Comparison of ENCODE assay signal across 17 cellular contexts in the genomic region with DNA sequence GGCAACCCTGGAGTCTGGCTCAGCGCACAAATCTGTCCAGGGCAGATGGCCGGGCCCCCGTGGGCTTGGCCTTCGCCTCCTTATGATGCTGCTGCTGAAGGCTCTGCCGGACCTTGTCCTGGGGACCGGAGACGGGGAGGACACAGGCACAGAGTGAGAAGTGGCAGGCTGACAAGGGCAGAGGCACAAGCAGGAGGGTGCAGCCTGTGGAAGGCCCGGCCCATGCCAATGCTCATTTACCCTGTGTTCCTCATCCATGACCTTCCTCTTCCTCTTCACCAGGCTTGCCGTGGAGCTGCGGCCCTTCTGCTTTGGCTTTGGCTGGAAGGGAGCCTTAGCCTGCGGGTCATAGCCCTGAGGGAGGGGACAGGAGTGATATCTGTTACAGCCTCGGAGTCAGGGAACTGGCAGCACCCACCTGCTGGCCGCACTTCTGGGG. TPM values are rescaled to one million over a fixed set of nuclear protein-coding genes. Genes with fewer than 3 reads are reported as not detected.
DNase-seq lines count a peak whose midpoint lies in the region; ATAC-seq, FAIRE-seq and TF ChIP-seq lines count a peak whose summit lies in the region.
"Had no signal": no experiment of that assay in that cellular context is flagged by ENCODE, and none has a peak within 500 bp of the region (broad histone marks: within the 10 kb centered on the region; RNA-seq: fewer than 3 reads in every experiment).

No MANE protein-coding gene starts in this region.

- POLR2A ChIA-PET in CD8-positive, alpha-beta memory T cell (lab: Charles Lee) = interaction anchor here (0.9 to 1.8 kb wide), 2 partner anchors 8 to 20 kb away, joined by 3 to 9 read pairs; a partner anchor contains a TSS

- intact Hi-C loops in CD14-positive monocyte (cut with micrococcal nuclease) = no loop called here
- intact Hi-C loops in right lobe of liver (cut with DNase I) = no loop called here

- H3K36me3 Mint-ChIP-seq in CD14-positive monocyte = peaks cover 39 to 74% of the 10 kb centered on the region in 2 donors
- H3K36me3 Mint-ChIP-seq in CD8-positive, alpha-beta memory T cell = peaks cover 0 to 85% (median 17%) of the 10 kb centered on the region in 3 donors
- H3K36me3 Mint-ChIP-seq in astrocyte (ENCODE audit: low read depth, unreplicated experiment) = peaks cover 19% of the 10 kb centered on the region

- H3K27me3 ChIP-seq in CD8-positive, alpha-beta memory T cell (ENCODE audit: insufficient read depth, low read length, poor library complexity, severe bottlenecking) = no peaks in the 10 kb centered on the region
- H3K27me3 ChIP-seq in astrocyte (ENCODE audit: insufficient read depth, low read length) = no peaks in the 10 kb centered on the region
- no peaks in the 10 kb centered on the region for H3K27me3 ChIP-seq in right lobe of liver
- H3K27me3 ChIP-seq: neural progenitor cell, tibial artery had no signal

- H3K27ac Mint-ChIP-seq in CD14-positive monocyte (peak overlapping the region in 5 of 7 donors; percentile 26 to 83 (median 36)), astrocyte (ENCODE audit: unreplicated experiment) (no peak overlapping the region)
- peak overlapping the region in 4 of 8 donors; percentile 38 to 92 (median 90) for H3K27ac Mint-ChIP-seq in CD8-positive, alpha-beta memory T cell
- H3K27ac Mint-ChIP-seq: neural progenitor cell had no signal

- peaks cover 20% of the 10 kb centered on the region for H3K79me2 ChIP-seq in astrocyte (ENCODE audit: insufficient read depth, low read length)

- H3K4me1 Mint-ChIP-seq in CD14-positive monocyte (peaks cover 52% of the 10 kb centered on the region), astrocyte (ENCODE audit: low read depth, unreplicated experiment) (peaks cover 21% of the 10 kb centered on the region)
- H3K4me1 Mint-ChIP-seq in CD8-positive, alpha-beta memory T cell = peaks cover 43 to 74% (median 57%) of the 10 kb centered on the region in 3 donors

- peaks cover 31% of the 10 kb centered on the region for H3K36me3 ChIP-seq in CD8-positive, alpha-beta memory T cell (ENCODE audit: insufficient read depth, low read length)
- peaks cover 32% of the 10 kb centered on the region for H3K36me3 ChIP-seq in astrocyte (ENCODE audit: insufficient read depth, low read length)
- peaks cover 0 to 36% (median 7%) of the 10 kb centered on the region in 4 donors for H3K36me3 ChIP-seq in right lobe of liver
- H3K36me3 ChIP-seq: neural progenitor cell had no signal

- peaks cover 64% of the 10 kb centered on the region for H4K20me1 ChIP-seq in astrocyte (ENCODE audit: insufficient read depth, low read length)

- no peaks in the 10 kb centered on the region for H3K9me3 Mint-ChIP-seq in CD14-positive monocyte
- no peaks in the 10 kb centered on the region for H3K9me3 Mint-ChIP-seq in CD8-positive, alpha-beta memory T cell
- no peaks in the 10 kb centered on the region for H3K9me3 Mint-ChIP-seq in astrocyte (ENCODE audit: unreplicated experiment)
- H3K9me3 Mint-ChIP-seq: neural progenitor cell had no signal

- H3K27me3 Mint-ChIP-seq in CD14-positive monocyte (ENCODE audit: low read depth in 3 of 3) (no peaks in the 10 kb centered on the region), astrocyte (ENCODE audit: low read depth, unreplicated experiment) (no peaks in the 10 kb centered on the region)
- H3K27me3 Mint-ChIP-seq in CD8-positive, alpha-beta memory T cell = no peaks in the 10 kb centered on the region

- H3K27ac ChIP-seq in CD8-positive, alpha-beta memory T cell (ENCODE audit: low read depth, low read length) = no peak overlapping the region
- H3K27ac ChIP-seq in astrocyte (ENCODE audit: low read depth, low read length) (no peak overlapping the region), right lobe of liver (no peak overlapping the region)
- H3K27ac ChIP-seq: C4-2B, neural progenitor cell, tibial artery had no signal

- peak overlapping the region in 1 of 2 donors; percentile 11 for H3K4me3 Mint-ChIP-seq in CD14-positive monocyte
- peak overlapping the region in 5 of 7 donors; percentile 29 to 98 (median 89) for H3K4me3 Mint-ChIP-seq in CD8-positive, alpha-beta memory T cell
- H3K4me3 Mint-ChIP-seq in astrocyte (ENCODE audit: unreplicated experiment) = peak overlapping the region; percentile 70

- no peak overlapping the region for H3K9ac ChIP-seq in astrocyte (ENCODE audit: low read length)
- H3K9ac ChIP-seq: neural progenitor cell had no signal

- H3K4me3 ChIP-seq in CD8-positive, alpha-beta memory T cell (ENCODE audit: low read length) = no peak overlapping the region
- H3K4me3 ChIP-seq in astrocyte (ENCODE audit: insufficient read depth, low read depth, low read length) (no peak overlapping the region), right lobe of liver (no peak overlapping the region)
- H3K4me3 ChIP-seq: GM12878, neural progenitor cell, tibial artery had no signal

- 20% methylated on average over 1 of the region's 13 CpGs for WGBS in right lobe of liver (ENCODE audit: insufficient coverage, low coverage, low lambda C conversion rate, missing lambda C conversion rate)

- TF ChIP-seq POLR2A in right lobe of liver (IDR thresholded peaks at IDR 0.05) = no peak

- no peak for FAIRE-seq in astrocyte (lab: Jason Lieb, UNC)
- FAIRE-seq: colon, GM12878 had no signal

- ATAC-seq in right lobe of liver = peak in 3 of 4 donors; percentile 8 to 17 (median 13)
- ATAC-seq: GM12878, right cardiac atrium had no signal

- CTCF ChIA-PET in CD8-positive, alpha-beta memory T cell (lab: Charles Lee) = interaction anchor here (3.2 to 3.8 kb wide), 2 partner anchors 9 to 19 kb away, joined by 33 to 38 read pairs; a partner anchor contains a TSS

- TF ChIP-seq CTCF in CD14-positive monocyte (IDR thresholded peaks at IDR 0.05) = no peak
- TF ChIP-seq CTCF in astrocyte (IDR thresholded peaks at IDR 0.05; ENCODE audit: insufficient read depth, low read depth, low read length) = no peak
- no peak for TF ChIP-seq CTCF in right lobe of liver (IDR thresholded peaks at IDR 0.05)

- H3K9me3 ChIP-seq in CD8-positive, alpha-beta memory T cell (ENCODE audit: low read length) = no peaks in the 10 kb centered on the region
- H3K9me3 ChIP-seq in astrocyte (ENCODE audit: insufficient read depth, low read depth, low read length) (no peaks in the 10 kb centered on the region), right lobe of liver (no peaks in the 10 kb centered on the region)
- H3K9me3 ChIP-seq: tibial artery had no signal

- no peak overlapping the region for H3K4me2 ChIP-seq in astrocyte (ENCODE audit: low read length)
- H3K4me2 ChIP-seq: neural progenitor cell had no signal

- H3K4me1 ChIP-seq in CD8-positive, alpha-beta memory T cell (ENCODE audit: insufficient read depth, low read length) = peaks cover 35% of the 10 kb centered on the region
- H3K4me1 ChIP-seq in astrocyte (ENCODE audit: insufficient read depth, low read length) (peaks cover 32% of the 10 kb centered on the region), right lobe of liver (peaks cover 2 to 25% (median 12%) of the 10 kb centered on the region in 4 donors)

- H2AFZ ChIP-seq in astrocyte (ENCODE audit: low read depth, low read length) = no peak overlapping the region
- H2AFZ ChIP-seq: neural progenitor cell had no signal

- DNase-seq in CD14-positive monocyte (ENCODE audit: low spot score) = no peak
- no peak for DNase-seq in CD8-positive, alpha-beta memory T cell
- DNase-seq in astrocyte (ENCODE audit: low read depth) = no peak
- DNase-seq in right lobe of liver = no peak
- no peak for DNase-seq in NCI-H526 treated with DMSO at 0.1 percent for 48 hours (lab: John Stamatoyannopoulos, UW)
- DNase-seq in SHP77 treated with DMSO at 0.1 percent for 48 hours (lab: John Stamatoyannopoulos, UW) = no peak
- DNase-seq in NCI-H1105 (lab: John Stamatoyannopoulos, UW) = no peak
- DNase-seq in activated T-cell treated with anti-CD3 and anti-CD28 coated beads, Interleukin-2, amount 50 U/mL, for 48 hours = no peak
- DNase-seq: activated CD4-positive, alpha-beta T cell treated with anti-CD3 and anti-CD28 coated beads, Interleukin-2, amount 50 U/mL, for 1 hour; amniotic stem cell; tibial artery had no signal

RNA-seq across cellular contexts. Expression of a gene that starts 2.4 kb away (rescaled TPM):
- polyA plus RNA-seq in CD14-positive monocyte = 10 to 100 TPM; 28.5 to 32.2 TPM
- 1 to 10 TPM; 6.1 to 7.0 TPM for total RNA-seq in CD8-positive, alpha-beta memory T cell
- 35.3 TPM for polyA plus RNA-seq in CD8-positive, alpha-beta memory T cell
- 1.5 and 1.8 TPM in 2 replicates for total RNA-seq in astrocyte
- 1 to 10 TPM in 4 of 6 experiments, under 1 TPM in 2; 0.79 to 1.7 (median 1.4) TPM for total RNA-seq in right lobe of liver
- total RNA-seq: H4 had no signal

RNA-seq across cellular contexts. Expression of a gene that starts 7.4 kb away (rescaled TPM):
- polyA plus RNA-seq in CD14-positive monocyte = 1,000 to 10,000 TPM; 2,430 to 2,894 TPM
- total RNA-seq in CD8-positive, alpha-beta memory T cell = 1,000 to 10,000 TPM; 3,797 to 3,852 TPM
- 7,106 TPM for polyA plus RNA-seq in CD8-positive, alpha-beta memory T cell
- total RNA-seq in astrocyte (1,911 and 2,061 TPM in 2 replicates), right lobe of liver (100 to 1,000 TPM; 504 to 932 (median 612) TPM)

RNA-seq across cellular contexts. Expression of a gene that starts 7.6 kb away (rescaled TPM):
- polyA plus RNA-seq in CD14-positive monocyte = 10 to 100 TPM; 11.0 to 14.5 TPM
- 10 to 100 TPM; 57.2 to 58.5 TPM for total RNA-seq in CD8-positive, alpha-beta memory T cell
- 13.4 TPM for polyA plus RNA-seq in CD8-positive, alpha-beta memory T cell
- total RNA-seq in astrocyte (29.9 and 30.6 TPM in 2 replicates), right lobe of liver (10 to 100 TPM; 16.4 to 35.1 (median 27.5) TPM)

RNA-seq across cellular contexts. Expression of a gene that starts 9.8 kb away (rescaled TPM):
- 10 to 100 TPM; 33.3 to 37.3 TPM for polyA plus RNA-seq in CD14-positive monocyte
- total RNA-seq in CD8-positive, alpha-beta memory T cell = 100 to 1,000 TPM; 112 to 117 TPM
- polyA plus RNA-seq in CD8-positive, alpha-beta memory T cell = 76.0 TPM
- total RNA-seq in astrocyte (59.7 and 63.7 TPM in 2 replicates), right lobe of liver (10 to 100 TPM; 13.1 to 35.2 (median 23.9) TPM)

RNA-seq across cellular contexts. Expression of a gene that starts 10.1 kb away (rescaled TPM):
- 10 to 100 TPM; 26.0 to 28.4 TPM for polyA plus RNA-seq in CD14-positive monocyte
- total RNA-seq in CD8-positive, alpha-beta memory T cell = 100 to 1,000 TPM; 118 to 119 TPM
- 37.4 TPM for polyA plus RNA-seq in CD8-positive, alpha-beta memory T cell
- 54.8 and 56.7 TPM in 2 replicates for total RNA-seq in astrocyte
- total RNA-seq in right lobe of liver = 10 to 100 TPM; 23.8 to 35.2 (median 27.5) TPM
